In the genomic region with DNA sequence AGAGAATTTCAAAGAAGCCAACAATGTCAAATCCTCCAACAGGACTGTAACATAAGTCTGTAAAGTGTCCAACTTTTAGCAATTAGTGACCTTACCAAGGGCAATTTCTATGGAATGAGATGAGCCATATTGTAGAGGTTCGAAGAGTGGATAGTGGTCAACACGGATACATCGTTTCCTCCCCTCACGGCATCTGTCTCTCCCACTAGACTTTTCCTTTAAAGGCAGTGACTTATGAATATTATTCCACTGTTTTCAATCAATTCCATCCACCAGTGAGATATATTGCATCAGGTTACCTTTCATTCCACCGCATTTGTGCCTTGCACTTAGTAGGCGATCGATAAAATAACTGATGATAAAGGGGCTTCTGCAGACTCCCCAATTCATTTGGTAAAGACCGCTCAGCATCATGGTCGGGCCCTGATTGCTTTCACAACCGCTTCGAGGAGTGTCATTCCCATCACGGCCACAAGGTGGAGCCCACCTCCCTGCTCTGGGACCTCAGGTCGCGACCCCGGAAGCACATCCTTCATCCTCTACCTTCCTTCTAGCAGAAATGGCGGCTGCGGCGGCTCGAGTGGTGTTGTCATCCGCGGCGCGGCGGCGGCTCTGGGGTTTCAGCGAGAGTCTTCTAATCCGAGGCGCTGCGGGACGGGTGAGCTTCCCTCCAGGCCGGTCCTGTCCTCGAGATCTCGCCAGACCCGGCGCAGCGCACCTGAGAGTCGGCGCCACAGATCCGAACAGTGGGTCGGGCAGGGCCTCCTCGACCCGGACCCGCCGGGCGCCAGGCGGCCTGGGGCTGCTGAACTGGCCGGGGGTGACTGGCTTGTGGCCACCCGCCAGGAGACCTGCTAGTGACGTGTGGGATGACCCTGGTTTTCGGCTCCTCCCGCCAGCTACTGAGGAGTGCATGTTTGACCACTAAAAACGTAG, we compare ENCODE assay signal across 8 cellular contexts. TPM values are rescaled to one million over a fixed set of nuclear protein-coding genes. Genes with fewer than 3 reads are reported as not detected.
DNase-seq lines count a peak whose midpoint lies in the region; ATAC-seq and TF ChIP-seq lines count a peak whose summit lies in the region.

A gene with protein sequence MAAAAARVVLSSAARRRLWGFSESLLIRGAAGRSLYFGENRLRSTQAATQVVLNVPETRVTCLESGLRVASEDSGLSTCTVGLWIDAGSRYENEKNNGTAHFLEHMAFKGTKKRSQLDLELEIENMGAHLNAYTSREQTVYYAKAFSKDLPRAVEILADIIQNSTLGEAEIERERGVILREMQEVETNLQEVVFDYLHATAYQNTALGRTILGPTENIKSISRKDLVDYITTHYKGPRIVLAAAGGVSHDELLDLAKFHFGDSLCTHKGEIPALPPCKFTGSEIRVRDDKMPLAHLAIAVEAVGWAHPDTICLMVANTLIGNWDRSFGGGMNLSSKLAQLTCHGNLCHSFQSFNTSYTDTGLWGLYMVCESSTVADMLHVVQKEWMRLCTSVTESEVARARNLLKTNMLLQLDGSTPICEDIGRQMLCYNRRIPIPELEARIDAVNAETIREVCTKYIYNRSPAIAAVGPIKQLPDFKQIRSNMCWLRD (plus strand): TSS at position 535 of the 936 bp plus-strand sequence. CDS start 25 bp downstream, at position 560.

- peaks cover 32% of the 10 kb centered on the region for H3K4me1 Mint-ChIP-seq in activated T-cell treated with anti-CD3 and anti-CD28 coated beads, Interleukin-2, amount 50 U/mL, for 4 hours (ENCODE audit: low read depth)

- H3K36me3 Mint-ChIP-seq in activated T-cell treated with anti-CD3 and anti-CD28 coated beads, Interleukin-2, amount 50 U/mL, for 4 hours (ENCODE audit: insufficient read depth), result peaks cover 11% of the 10 kb centered on the region

- peaks cover 4% of the 10 kb centered on the region for H3K27me3 Mint-ChIP-seq in activated T-cell treated with anti-CD3 and anti-CD28 coated beads, Interleukin-2, amount 50 U/mL, for 4 hours (ENCODE audit: low read depth)

- H3K9me3 Mint-ChIP-seq in activated T-cell treated with anti-CD3 and anti-CD28 coated beads, Interleukin-2, amount 50 U/mL, for 4 hours, result no peaks in the 10 kb centered on the region

- H3K4me3 Mint-ChIP-seq in activated T-cell treated with anti-CD3 and anti-CD28 coated beads, Interleukin-2, amount 50 U/mL, for 4 hours, result peak within 1 kb of the TSS; percentile 88

- H3K9ac ChIP-seq in muscle layer of colon (ENCODE audit: low read length), result peak within 1 kb of the TSS; percentile 49

- H3K27me3 ChIP-seq in esophagus (ENCODE audit: control insufficient read depth in 1 of 2, insufficient read depth in 2 of 2, low read length in 2 of 2), result no peaks in the 10 kb centered on the region
- H3K27me3 ChIP-seq in muscle layer of colon (ENCODE audit: control insufficient read depth in 1 of 2, insufficient read depth in 2 of 2, low read length in 2 of 2), result no peaks in the 10 kb centered on the region

- peak within 1 kb of the TSS; percentile 78 to 86 for H3K27ac ChIP-seq in esophagus (ENCODE audit: low read depth in 2 of 2, low read length in 1 of 2)
- peak within 1 kb of the TSS; percentile 83 for H3K27ac ChIP-seq in muscle layer of colon (ENCODE audit: low read depth, low read length)

- H3K4me1 ChIP-seq in esophagus (ENCODE audit: control insufficient read depth in 2 of 2, insufficient read depth in 2 of 2, low read length in 1 of 2) (no peaks in the 10 kb centered on the region), muscle layer of colon (ENCODE audit: insufficient read depth, low read length) (peaks cover 11% of the 10 kb centered on the region)

- H3K4me3 ChIP-seq in esophagus (ENCODE audit: low read depth in 1 of 2, low read length in 2 of 2) (peak within 1 kb of the TSS; percentile 83 to 84), muscle layer of colon (ENCODE audit: low read depth in 1 of 2, low read length in 2 of 2) (peak within 1 kb of the TSS; percentile 74 to 99)

- WGBS in esophagus, 2 donors, result 2 to 3% methylated on average over 51 to 52 of the region's 52 CpGs

- ATAC-seq in GM21723 (IDR thresholded peaks at IDR 0.05; ENCODE audit: unreplicated experiment), result peak; percentile 94
- ATAC-seq in activated T-cell treated with anti-CD3 and anti-CD28 coated beads, Interleukin-2, amount 50 U/mL, for 4 hours, result peak; percentile 97 to 98

- H3K9me3 ChIP-seq in esophagus (ENCODE audit: control insufficient read depth in 2 of 2, insufficient read depth in 1 of 2, low read depth in 1 of 2, low read length in 1 of 2) (no peaks in the 10 kb centered on the region), muscle layer of colon (ENCODE audit: low read length) (no peaks in the 10 kb centered on the region)

- peak; percentile 92 for DNase-seq in DMS79 treated with DMSO at 0.1 percent for 48 hours (lab: John Stamatoyannopoulos, UW)
- DNase-seq in KG1 (lab: John Stamatoyannopoulos, UW), result peak; percentile 8
- DNase-seq in activated T-cell treated with anti-CD3 and anti-CD28 coated beads, Interleukin-2, amount 50 U/mL, for 4 hours, result peak; percentile 96
- DNase-seq in stimulated activated CD8-positive, alpha-beta memory T cell treated with anti-CD3 and anti-CD28 coated beads, Interleukin-7, amount 100 ng/mL, for 24 hours (ENCODE audit: low read depth), result peak; percentile 97

- H3K36me3 ChIP-seq in esophagus (ENCODE audit: control insufficient read depth in 2 of 2, insufficient read depth in 2 of 2, low read length in 1 of 2) (no peaks in the 10 kb centered on the region), muscle layer of colon (ENCODE audit: insufficient read depth, low read length) (peaks cover 29% of the 10 kb centered on the region)

TF ChIP-seq in PFSK-1, 5 proteins besides CTCF, POLR2A, EP300 and RAD21:
- TF ChIP-seq POLR2AphosphoS5 (IDR thresholded peaks at IDR 0.05; ENCODE audit: low read depth, low read length) (peak; percentile 83), FOXP2 (optimal IDR thresholded peaks at IDR 0.05; ENCODE audit: borderline replicate concordance, extremely low read depth, extremely low read length, insufficient read depth) (peak; percentile 57), TAF1 (IDR thresholded peaks at IDR 0.05; ENCODE audit: borderline replicate concordance, insufficient read depth, low read length) (peak; percentile 81)
- TF ChIP-seq, protein P1, sequence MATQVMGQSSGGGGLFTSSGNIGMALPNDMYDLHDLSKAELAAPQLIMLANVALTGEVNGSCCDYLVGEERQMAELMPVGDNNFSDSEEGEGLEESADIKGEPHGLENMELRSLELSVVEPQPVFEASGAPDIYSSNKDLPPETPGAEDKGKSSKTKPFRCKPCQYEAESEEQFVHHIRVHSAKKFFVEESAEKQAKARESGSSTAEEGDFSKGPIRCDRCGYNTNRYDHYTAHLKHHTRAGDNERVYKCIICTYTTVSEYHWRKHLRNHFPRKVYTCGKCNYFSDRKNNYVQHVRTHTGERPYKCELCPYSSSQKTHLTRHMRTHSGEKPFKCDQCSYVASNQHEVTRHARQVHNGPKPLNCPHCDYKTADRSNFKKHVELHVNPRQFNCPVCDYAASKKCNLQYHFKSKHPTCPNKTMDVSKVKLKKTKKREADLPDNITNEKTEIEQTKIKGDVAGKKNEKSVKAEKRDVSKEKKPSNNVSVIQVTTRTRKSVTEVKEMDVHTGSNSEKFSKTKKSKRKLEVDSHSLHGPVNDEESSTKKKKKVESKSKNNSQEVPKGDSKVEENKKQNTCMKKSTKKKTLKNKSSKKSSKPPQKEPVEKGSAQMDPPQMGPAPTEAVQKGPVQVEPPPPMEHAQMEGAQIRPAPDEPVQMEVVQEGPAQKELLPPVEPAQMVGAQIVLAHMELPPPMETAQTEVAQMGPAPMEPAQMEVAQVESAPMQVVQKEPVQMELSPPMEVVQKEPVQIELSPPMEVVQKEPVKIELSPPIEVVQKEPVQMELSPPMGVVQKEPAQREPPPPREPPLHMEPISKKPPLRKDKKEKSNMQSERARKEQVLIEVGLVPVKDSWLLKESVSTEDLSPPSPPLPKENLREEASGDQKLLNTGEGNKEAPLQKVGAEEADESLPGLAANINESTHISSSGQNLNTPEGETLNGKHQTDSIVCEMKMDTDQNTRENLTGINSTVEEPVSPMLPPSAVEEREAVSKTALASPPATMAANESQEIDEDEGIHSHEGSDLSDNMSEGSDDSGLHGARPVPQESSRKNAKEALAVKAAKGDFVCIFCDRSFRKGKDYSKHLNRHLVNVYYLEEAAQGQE (IDR thresholded peaks at IDR 0.05; ENCODE audit: insufficient read depth in 1 of 2, low read depth in 2 of 2, low read length in 2 of 2), result no peak

RNA-seq across cellular contexts. Expression of the gene that starts here (rescaled TPM):
- 34.9 TPM for polyA plus RNA-seq in PFSK-1 (2012; ENCODE audit: insufficient read length, low read depth)
- total RNA-seq in activated T-cell treated with anti-CD3 and anti-CD28 coated beads, Interleukin-2, amount 50 U/mL, for 4 hours, result 10 to 100 TPM; 81.3 to 87.7 (median 87.4) TPM
- 10 to 100 TPM; 32.9 to 47.4 TPM for polyA plus RNA-seq in esophagus

Comparison
In these comparisons a context has a peak if more than half of its experiments do, and no peak if none do; other contexts are left out.
1. Peak in every context shown above with its lines: DNase-seq, ATAC-seq, H3K4me3 ChIP-seq and H3K27ac ChIP-seq.
2. DNase-seq: peak in every context shown above with its lines; median percentile 97 in stimulated activated CD8-positive, alpha-beta memory T cell treated with anti-CD3 and anti-CD28 coated beads, Interleukin-7, amount 100 ng/mL, for 24 hours; 96 in activated T-cell treated with anti-CD3 and anti-CD28 coated beads, Interleukin-2, amount 50 U/mL, for 4 hours; 92 in DMS79 treated with DMSO at 0.1 percent for 48 hours; 8 in KG1.